In the genomic region with DNA sequence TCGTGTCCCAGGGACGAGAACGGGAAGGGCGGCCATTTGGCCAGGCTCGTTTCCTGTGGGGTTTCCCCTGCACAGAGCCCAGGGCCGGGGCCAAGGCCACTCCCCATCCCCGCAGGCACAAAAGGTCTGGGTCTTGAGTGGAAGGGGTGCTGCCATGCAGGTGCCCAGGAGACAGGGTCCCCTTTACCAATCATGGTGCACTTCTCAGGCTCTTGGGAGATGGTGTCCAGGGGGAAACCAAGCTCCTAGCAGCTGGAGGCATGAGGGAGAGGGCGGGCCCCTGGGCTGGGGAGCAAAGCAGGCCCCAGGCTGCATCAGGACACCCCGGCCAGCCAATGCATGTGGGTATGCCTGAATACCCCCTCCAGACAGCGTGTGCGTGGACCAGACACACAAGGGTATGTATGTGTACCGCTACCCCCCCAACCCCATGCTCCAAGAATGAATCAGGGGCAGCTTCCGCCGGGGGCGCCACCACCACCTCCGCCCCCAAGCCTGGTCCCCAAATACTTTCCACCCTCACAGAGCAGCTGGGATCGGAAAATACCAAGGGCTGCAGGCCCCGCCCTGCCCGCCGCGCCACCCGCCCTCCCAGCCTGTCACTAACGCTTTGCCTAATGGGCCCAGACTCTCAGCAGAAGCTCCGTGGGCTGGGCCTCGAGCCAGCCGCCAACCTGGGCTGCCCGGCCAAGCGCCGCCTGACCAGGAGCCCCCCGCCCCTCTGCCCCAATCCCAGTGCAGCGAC, we compare ENCODE assay signal across 8 cellular contexts. TPM values are rescaled to one million over a fixed set of nuclear protein-coding genes. Genes with fewer than 3 reads are reported as not detected.
DNase-seq lines count a peak whose midpoint lies in the region; ATAC-seq and TF ChIP-seq lines count a peak whose summit lies in the region.

No MANE protein-coding gene starts in this region.

- H3K27me3 ChIP-seq in BLaER1 treated with 17β-estradiol and CSF1 and Interleukin-3, amounts not matched to agents 10 nM and 100 nM = no peaks in the 10 kb centered on the region
- H3K27me3 ChIP-seq in MG63 = no peaks in the 10 kb centered on the region

- intact Hi-C loops in activated CD4-positive, alpha-beta T cell treated with anti-CD3 and anti-CD28 coated beads for 36 hours (cut with DNase I, micrococcal nuclease) = loop anchor here (1.0 to 5.0 kb wide), 7 partner anchors 8 to 687 kb away; a partner anchor contains a TSS

- H3K36me3 Mint-ChIP-seq in activated CD4-positive, alpha-beta T cell treated with anti-CD3 and anti-CD28 coated beads for 36 hours (ENCODE audit: low read depth) = peaks cover 43% of the 10 kb centered on the region

- H3K4me3 ChIP-seq in BLaER1 treated with 17β-estradiol and CSF1 and Interleukin-3, amounts not matched to agents 10 nM and 100 nM = peak overlapping the region; percentile 83 to 97 (median 91)
- H3K4me3 ChIP-seq in MG63 (peak overlapping the region; percentile 94), choroid plexus epithelial cell (ENCODE audit: low read depth, low read length) (peak overlapping the region; percentile 88)

- peak overlapping the region; percentile 95 for H3K27ac Mint-ChIP-seq in activated CD4-positive, alpha-beta T cell treated with anti-CD3 and anti-CD28 coated beads for 36 hours

- H3K27me3 Mint-ChIP-seq in activated CD4-positive, alpha-beta T cell treated with anti-CD3 and anti-CD28 coated beads for 36 hours = no peaks in the 10 kb centered on the region

- DNase-seq in MG63 (peak; percentile 99), choroid plexus epithelial cell (ENCODE audit: low read depth) (peak; percentile 75), lung microvascular endothelial cell (ENCODE audit: low read depth in 2 of 2) (peak; percentile 91 to 95), cerebellar cortex (ENCODE audit: low spot score) (no peak)
- DNase-seq in activated CD4-positive, alpha-beta T cell treated with anti-CD3 and anti-CD28 coated beads for 36 hours = peak; percentile 96
- DNase-seq in stimulated activated CD8-positive, alpha-beta memory T cell treated with anti-CD3 and anti-CD28 coated beads, Interleukin-15, amount 100 ng/mL, for 24 hours (ENCODE audit: low read depth) = peak; percentile 58

- TF ChIP-seq CTCF in choroid plexus epithelial cell (conservative IDR thresholded peaks at IDR 0.05; ENCODE audit: low read depth, low read length) = peak; percentile 6

- peaks cover 54% of the 10 kb centered on the region for H3K4me1 Mint-ChIP-seq in activated CD4-positive, alpha-beta T cell treated with anti-CD3 and anti-CD28 coated beads for 36 hours

- peaks cover 59 to 91% (median 82%) of the 10 kb centered on the region in 10 experiments for H3K4me1 ChIP-seq in BLaER1 treated with 17β-estradiol and CSF1 and Interleukin-3, amounts not matched to agents 10 nM and 100 nM

- peak overlapping the region; percentile 94 to 100 (median 98) for H3K27ac ChIP-seq in BLaER1 treated with 17β-estradiol and CSF1 and Interleukin-3, amounts not matched to agents 10 nM and 100 nM

- H3K9ac ChIP-seq in BLaER1 treated with 17β-estradiol and CSF1 and Interleukin-3, amounts not matched to agents 10 nM and 100 nM = peak overlapping the region; percentile 98 to 100 (median 99)

- H3K9me3 Mint-ChIP-seq in activated CD4-positive, alpha-beta T cell treated with anti-CD3 and anti-CD28 coated beads for 36 hours (ENCODE audit: low read depth) = no peaks in the 10 kb centered on the region

- H3K9me3 ChIP-seq in BLaER1 treated with 17β-estradiol and CSF1 and Interleukin-3, amounts not matched to agents 10 nM and 100 nM (replicated peaks in 1 of 11) = no peaks in the 10 kb centered on the region
- H3K9me3 ChIP-seq in MG63 = no peaks in the 10 kb centered on the region

- POLR2A ChIA-PET in activated CD4-positive, alpha-beta T cell treated with anti-CD3 and anti-CD28 coated beads for 36 hours (lab: Charles Lee) = interaction anchor here (1.0 to 1.3 kb wide), 2 partner anchors 8 to 22 kb away, joined by 3 to 6 read pairs; no protein-coding TSS in a partner anchor

- peak; percentile 38 for ATAC-seq in GM19463 (IDR thresholded peaks at IDR 0.05; ENCODE audit: unreplicated experiment)
- ATAC-seq in activated CD4-positive, alpha-beta T cell treated with anti-CD3 and anti-CD28 coated beads for 36 hours = peak; percentile 68

- H3K4me3 Mint-ChIP-seq in activated CD4-positive, alpha-beta T cell treated with anti-CD3 and anti-CD28 coated beads for 36 hours = peak overlapping the region; percentile 94

- H3K36me3 ChIP-seq in BLaER1 treated with 17β-estradiol and CSF1 and Interleukin-3, amounts not matched to agents 10 nM and 100 nM = peaks cover 0 to 46% (median 26%) of the 10 kb centered on the region in 11 experiments; a peak in 18 of 22 replicates
- peaks cover 79% of the 10 kb centered on the region for H3K36me3 ChIP-seq in MG63

- CTCF ChIA-PET in activated CD4-positive, alpha-beta T cell treated with anti-CD3 and anti-CD28 coated beads for 36 hours (lab: Charles Lee) = interaction anchor here (0.5 to 1.4 kb wide), 7 partner anchors 10 to 606 kb away, joined by 3 to 9 read pairs (median 3); a partner anchor contains a TSS

- H4K20me1 ChIP-seq in BLaER1 treated with 17β-estradiol and CSF1 and Interleukin-3, amounts not matched to agents 10 nM and 100 nM = peaks cover 0 to 54% (median 20%) of the 10 kb centered on the region in 11 experiments; a peak in 12 of 22 replicates

- peak overlapping the region; percentile 89 to 100 (median 98) for H3K4me2 ChIP-seq in BLaER1 treated with 17β-estradiol and CSF1 and Interleukin-3, amounts not matched to agents 10 nM and 100 nM

RNA-seq across cellular contexts. Expression of a gene that starts 37.6 kb away (rescaled TPM):
- not detected in 2 replicates for total RNA-seq in MG63 (2014; rRNA removed; shearing (Covaris generic); ENCODE audit: low replicate concordance)
- 1 to 10 TPM; 1.2 to 1.6 TPM for total RNA-seq in activated CD4-positive, alpha-beta T cell treated with anti-CD3 and anti-CD28 coated beads for 36 hours
- 0.40 TPM in 1 of 2 replicates, not detected in the other for total RNA-seq in lung microvascular endothelial cell

RNA-seq across cellular contexts. Expression of a gene that starts 44.1 kb away (rescaled TPM):
- 4.8 and 7.9 TPM in 2 replicates for total RNA-seq in MG63 (2014; rRNA removed; shearing (Covaris generic); ENCODE audit: low replicate concordance)
- 1 to 10 TPM; 5.6 to 5.8 TPM for total RNA-seq in activated CD4-positive, alpha-beta T cell treated with anti-CD3 and anti-CD28 coated beads for 36 hours
- 7.8 and 11.3 TPM in 2 replicates for total RNA-seq in lung microvascular endothelial cell
